In genomic region chr9:34512131-34513078, GRCh38 we compare ENCODE assay signal across 1 cellular context.
TF ChIP-seq lines count a peak whose summit lies in the region.

No MANE protein-coding gene starts in this region.

TF ChIP-seq in HepG2, 621 proteins besides CTCF, POLR2A, EP300 and RAD21 (continued from another document):
- peak; percentile 49; the same call in 1 of the 2 replicates for TF ChIP-seq ZNF574 (CRISPR knock-in tag; IDR thresholded peaks at IDR 0.05)
- 0 out of 2 replicates have a peak, but pooled peaks have one; percentile 29 for TF ChIP-seq ZFP90 (CRISPR knock-in tag; IDR thresholded peaks at IDR 0.05; ENCODE audit: borderline replicate concordance)
- TF ChIP-seq ZBTB7B (CRISPR knock-in tag; IDR thresholded peaks at IDR 0.05): peak; percentile 84
- no peak for TF ChIP-seq ZFP91 (CRISPR knock-in tag; IDR thresholded peaks at IDR 0.05; ENCODE audit: borderline replicate concordance)
TF ChIP-seq in HepG2: peak in this region for 96.
